ENCODE assay signal across 8 cellular contexts in genomic region chr9:84669293-84670105, GRCh38. TPM values are rescaled to one million over a fixed set of nuclear protein-coding genes. Genes with fewer than 3 reads are reported as not detected.
DNase-seq lines count a peak whose midpoint lies in the region; ATAC-seq and TF ChIP-seq lines count a peak whose summit lies in the region.

NTRK2 (plus strand) TSS chr9:84669729; CDS start chr9:84670749, 1,020 bp downstream.

- TF ChIP-seq CTCF in gastroesophageal sphincter (IDR thresholded peaks at IDR 0.05): peak in 3 of 4 experiments; percentile 10 to 25 (median 17)
- peak; percentile 26 for TF ChIP-seq CTCF in nephron progenitor cell (IDR thresholded peaks at IDR 0.05)

- no peak for TF ChIP-seq POLR2A in gastroesophageal sphincter (IDR thresholded peaks at IDR 0.05)

- no peak for TF ChIP-seq EP300 in gastroesophageal sphincter (IDR thresholded peaks at IDR 0.05)

- no peaks in the 10 kb centered on the region for H3K36me3 ChIP-seq in gastroesophageal sphincter

- peaks cover 48% of the 10 kb centered on the region for H3K27me3 Mint-ChIP-seq in activated T-cell treated with anti-CD3 and anti-CD28 coated beads, Interleukin-2, amount 50 U/mL, for 4 hours (ENCODE audit: low read depth)
- H3K27me3 Mint-ChIP-seq in nephron progenitor cell (ENCODE audit: low read depth, poor library complexity): peaks cover 76% of the 10 kb centered on the region

- ATAC-seq in HG02798 (IDR thresholded peaks at IDR 0.05; ENCODE audit: poor library complexity, unreplicated experiment) (peak; percentile 27), gastroesophageal sphincter (no peak), HG02938 (IDR thresholded peaks at IDR 0.05; ENCODE audit: unreplicated experiment) (no peak), HG02973 (IDR thresholded peaks at IDR 0.05; ENCODE audit: unreplicated experiment) (no peak)
- peak; percentile 28 to 49 for ATAC-seq in activated T-cell treated with anti-CD3 and anti-CD28 coated beads, Interleukin-2, amount 50 U/mL, for 4 hours

- peak within 1 kb of the TSS; percentile 18 to 54 for H3K4me3 ChIP-seq in gastroesophageal sphincter

- H3K9me3 Mint-ChIP-seq in activated T-cell treated with anti-CD3 and anti-CD28 coated beads, Interleukin-2, amount 50 U/mL, for 4 hours: peaks cover 8% of the 10 kb centered on the region
- peaks cover 15% of the 10 kb centered on the region for H3K9me3 Mint-ChIP-seq in nephron progenitor cell

- DNase-seq in EH (ENCODE audit: low read depth) (peak; percentile 47), nephron progenitor cell (peak; percentile 68), RKO (ENCODE audit: low spot score) (no peak)
- DNase-seq in activated T-cell treated with anti-CD3 and anti-CD28 coated beads, Interleukin-2, amount 50 U/mL, for 4 hours: no peak

- peak within 1 kb of the TSS; percentile 71 for H3K4me3 Mint-ChIP-seq in activated T-cell treated with anti-CD3 and anti-CD28 coated beads, Interleukin-2, amount 50 U/mL, for 4 hours
- H3K4me3 Mint-ChIP-seq in nephron progenitor cell: peak within 1 kb of the TSS; percentile 93

- peak within 1 kb of the TSS in 3 of 4 donors; percentile 32 to 44 (median 39) for H3K27ac ChIP-seq in gastroesophageal sphincter

- H3K27ac Mint-ChIP-seq in nephron progenitor cell: no peak within 1 kb of the TSS

- 0% methylated on average over 10 to 13 of the region's 68 CpGs for WGBS in gastroesophageal sphincter (ENCODE audit: low coverage in 1 of 2), 2 donors

- peaks cover 0 to 5% (median 0%) of the 10 kb centered on the region in 3 donors for H3K9me3 ChIP-seq in gastroesophageal sphincter

- no peaks in the 10 kb centered on the region for H3K36me3 Mint-ChIP-seq in activated T-cell treated with anti-CD3 and anti-CD28 coated beads, Interleukin-2, amount 50 U/mL, for 4 hours (ENCODE audit: insufficient read depth)
- peaks cover 12% of the 10 kb centered on the region for H3K36me3 Mint-ChIP-seq in nephron progenitor cell (ENCODE audit: low read depth)

- peaks cover 18% of the 10 kb centered on the region for H3K4me1 Mint-ChIP-seq in activated T-cell treated with anti-CD3 and anti-CD28 coated beads, Interleukin-2, amount 50 U/mL, for 4 hours (ENCODE audit: low read depth)
- H3K4me1 Mint-ChIP-seq in nephron progenitor cell: peaks cover 52% of the 10 kb centered on the region

- peaks cover 59% of the 10 kb centered on the region for H3K27me3 ChIP-seq in gastroesophageal sphincter

- peaks cover 0 to 35% (median 21%) of the 10 kb centered on the region in 3 donors for H3K4me1 ChIP-seq in gastroesophageal sphincter

RNA-seq across cellular contexts. Expression of gene NTRK2, which starts in this region (rescaled TPM):
- total RNA-seq in activated T-cell treated with anti-CD3 and anti-CD28 coated beads, Interleukin-2, amount 50 U/mL, for 4 hours: under 1 TPM; 0.18 to 0.82 (median 0.38) TPM
- 1 to 10 TPM; 2.6 to 8.5 (median 6.0) TPM for total RNA-seq in gastroesophageal sphincter

Comparison
In these comparisons a context has a peak if more than half of its experiments do, and no peak if none do; other contexts are left out.
1. Peak in ATAC-seq in activated T-cell treated with anti-CD3 and anti-CD28 coated beads, Interleukin-2, amount 50 U/mL, for 4 hours; RNA of the gene not detected or under 1 TPM.
2. DNase-seq: peak in EH (single experiment) and nephron progenitor cell (single experiment); none in activated T-cell treated with anti-CD3 and anti-CD28 coated beads, Interleukin-2, amount 50 U/mL, for 4 hours (single experiment) and RKO (single experiment).